10 cellular contexts compared by ENCODE assay signal in the genomic region with DNA sequence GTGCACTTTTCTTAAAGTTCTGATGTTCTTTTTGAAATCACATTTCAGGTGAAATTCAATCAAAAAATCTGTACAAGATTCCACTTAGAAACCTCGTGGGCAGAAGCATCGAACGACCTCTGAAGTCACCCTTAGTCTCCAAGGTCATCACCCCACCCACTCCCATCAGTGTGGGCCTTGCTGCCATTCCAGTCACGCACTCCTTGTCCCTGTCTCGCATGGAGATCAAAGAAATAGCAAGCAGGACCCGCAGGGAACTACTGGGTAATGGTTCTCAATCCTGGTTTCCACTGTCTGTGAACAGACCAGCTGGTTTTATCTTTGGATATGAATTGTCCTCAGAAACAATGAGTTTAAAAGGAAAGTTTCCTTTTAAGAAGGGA. TPM values are rescaled to one million over a fixed set of nuclear protein-coding genes. Genes with fewer than 3 reads are reported as not detected.
A peak's percentile ranks its signal among the peaks of the same experiment; 100 is the strongest.
DNase-seq lines count a peak whose midpoint lies in the region; ATAC-seq and TF ChIP-seq lines count a peak whose summit lies in the region.
"Had no signal": no experiment of that assay in that cellular context is flagged by ENCODE, and none has a peak within 500 bp of the region (broad histone marks: within the 10 kb centered on the region; RNA-seq: fewer than 3 reads in every experiment).

No MANE protein-coding gene starts in this region.

- no peak overlapping the region for H3K4me3 ChIP-seq in fibroblast of lung (replicated peaks in 1 of 4; ENCODE audit: control extremely low read depth in 1 of 4, insufficient read depth in 1 of 4, low read depth in 3 of 4, low read length in 4 of 4)
- H3K4me3 ChIP-seq: gastrocnemius medialis, pancreas had no signal

- H3K27me3 ChIP-seq in fibroblast of lung (ENCODE audit: control insufficient read depth, insufficient read depth, low read length), result peaks cover 8% of the 10 kb centered on the region
- H3K27me3 ChIP-seq: gastrocnemius medialis, pancreas had no signal

- H3K9me3 Mint-ChIP-seq in HFFc6, result no peaks in the 10 kb centered on the region

- H3K27ac ChIP-seq in fibroblast of lung (ENCODE audit: insufficient read depth, low read length), result peak overlapping the region; percentile 40
- H3K27ac ChIP-seq: gastrocnemius medialis had no signal

- peak overlapping the region; percentile 61 for H3K27ac Mint-ChIP-seq in HFFc6

- H3K9me3 ChIP-seq in fibroblast of lung (ENCODE audit: control insufficient read depth, insufficient read depth, low read depth, low read length), result no peaks in the 10 kb centered on the region
- H3K9me3 ChIP-seq: gastrocnemius medialis, pancreas had no signal

- peak; percentile 27 for ATAC-seq in sciatic nerve

- H3K27me3 Mint-ChIP-seq in HFFc6 (ENCODE audit: insufficient read depth), result peaks cover 16% of the 10 kb centered on the region

- DNase-seq in HFFc6 (no peak), SK-MEL-5 (ENCODE audit: low read depth, low spot score) (peak; percentile 17), fibroblast of lung (ENCODE audit: low read depth in 2 of 2) (no peak), sciatic nerve (ENCODE audit: low spot score) (no peak), NCI-H1105 treated with DMSO at 0.1 percent for 48 hours (lab: John Stamatoyannopoulos, UW) (no peak), AG08395 (ENCODE audit: low spot score) (no peak), NK-92 (lab: John Stamatoyannopoulos, UW; ENCODE audit: unreplicated experiment) (no peak)
- DNase-seq: NCI-H1694 treated with DMSO at 0.1 percent for 48 hours, pancreas had no signal

- no peaks in the 10 kb centered on the region for H4K20me1 ChIP-seq in fibroblast of lung (ENCODE audit: control insufficient read depth, extremely low read depth, insufficient read depth, low read length)

- H3K36me3 ChIP-seq in fibroblast of lung (ENCODE audit: control insufficient read depth, insufficient read depth, low read length), result no peaks in the 10 kb centered on the region
- H3K36me3 ChIP-seq: gastrocnemius medialis, pancreas had no signal

- H3K4me1 Mint-ChIP-seq in HFFc6 (ENCODE audit: low read depth), result peaks cover 23% of the 10 kb centered on the region

- H3K4me3 Mint-ChIP-seq in HFFc6, result peak overlapping the region; percentile 57

- H3K4me2 ChIP-seq in fibroblast of lung (ENCODE audit: extremely low read depth, insufficient read depth, low read length), result peak overlapping the region; percentile 66

- TF ChIP-seq CTCF in HFFc6 (IDR thresholded peaks at IDR 0.05) (no peak), fibroblast of lung (conservative IDR thresholded peaks at IDR 0.05 in 1 of 2, IDR thresholded peaks at IDR 0.05 in 1 of 2; ENCODE audit: low read depth in 1 of 2, low read length in 2 of 2) (no peak)

- intact Hi-C loops in sciatic nerve (cut with DNase I), result no loop called here

- H3K36me3 Mint-ChIP-seq in HFFc6 (ENCODE audit: low read depth), result no peaks in the 10 kb centered on the region

- no peak overlapping the region for H3K9ac ChIP-seq in fibroblast of lung (ENCODE audit: insufficient read depth, low read length)

- H3K79me2 ChIP-seq in fibroblast of lung (ENCODE audit: control insufficient read depth, insufficient read depth, low read length), result no peaks in the 10 kb centered on the region

- H2AFZ ChIP-seq in fibroblast of lung (ENCODE audit: low read length), result no peak overlapping the region

- in situ Hi-C loops in SK-MEL-5 (cut with HindIII; ENCODE audit: low pct_unique_long_range_greater_than_20kb, low sequenced_read_pairs), result no loop called here

- H3K4me1 ChIP-seq in fibroblast of lung (ENCODE audit: control insufficient read depth, extremely low read depth, insufficient read depth, low read length), result peaks cover 10% of the 10 kb centered on the region
- H3K4me1 ChIP-seq: gastrocnemius medialis, pancreas had no signal

RNA-seq across cellular contexts. Expression of a gene that starts 8.1 kb away (rescaled TPM):
- 10 to 100 TPM; 11.5 to 13.6 (median 12.5) TPM for total RNA-seq in HFFc6 (2021; fragmentation: NEBNext Ultra II Directional; extraction: Animal tissue kit (Norgen Biotek cat#: 25700))
- total RNA-seq in SK-MEL-5 (2014; rRNA removed; shearing (Covaris generic)), result 4.4 and 10.3 TPM in 2 replicates
- polyA plus RNA-seq in SK-MEL-5 (2015; cell fraction: cytosol; rRNA removed), result 8.4 and 8.5 TPM in 2 replicates
- polyA plus RNA-seq in SK-MEL-5 (2015; cell fraction: nucleus; rRNA removed), result 30.3 and 30.8 TPM in 2 replicates
- total RNA-seq in fibroblast of lung (7.2 and 11.4 TPM in 2 replicates), sciatic nerve (22.5 TPM)
- polyA plus RNA-seq in fibroblast of lung, result 4.6 and 6.3 TPM in 2 replicates
- 6.1 and 10.7 TPM in 2 replicates for polyA plus RNA-seq in fibroblast of lung (2012)
- 5.9 and 12.2 TPM in 2 replicates for polyA minus RNA-seq in fibroblast of lung (ENCODE audit: low replicate concordance)

RNA-seq across cellular contexts. Expression of a gene that starts 35.3 kb away (rescaled TPM):
- 1 to 10 TPM; 6.7 to 8.5 (median 7.6) TPM for total RNA-seq in HFFc6 (2021; fragmentation: NEBNext Ultra II Directional; extraction: Animal tissue kit (Norgen Biotek cat#: 25700))
- total RNA-seq in SK-MEL-5 (2014; rRNA removed; shearing (Covaris generic)), result 13.3 and 14.0 TPM in 2 replicates
- polyA plus RNA-seq in SK-MEL-5 (2015; cell fraction: cytosol; rRNA removed), result 9.7 and 10.2 TPM in 2 replicates
- polyA plus RNA-seq in SK-MEL-5 (2015; cell fraction: nucleus; rRNA removed), result 22.6 and 28.9 TPM in 2 replicates
- 12.6 and 15.0 TPM in 2 replicates for total RNA-seq in fibroblast of lung
- polyA plus RNA-seq in fibroblast of lung, result 4.9 and 5.3 TPM in 2 replicates
- polyA plus RNA-seq in fibroblast of lung (2012), result 4.0 and 4.5 TPM in 2 replicates
- polyA minus RNA-seq in fibroblast of lung (ENCODE audit: low replicate concordance), result 4.9 and 10.7 TPM in 2 replicates
- total RNA-seq in sciatic nerve, result 12.8 TPM
